In the genomic region with DNA sequence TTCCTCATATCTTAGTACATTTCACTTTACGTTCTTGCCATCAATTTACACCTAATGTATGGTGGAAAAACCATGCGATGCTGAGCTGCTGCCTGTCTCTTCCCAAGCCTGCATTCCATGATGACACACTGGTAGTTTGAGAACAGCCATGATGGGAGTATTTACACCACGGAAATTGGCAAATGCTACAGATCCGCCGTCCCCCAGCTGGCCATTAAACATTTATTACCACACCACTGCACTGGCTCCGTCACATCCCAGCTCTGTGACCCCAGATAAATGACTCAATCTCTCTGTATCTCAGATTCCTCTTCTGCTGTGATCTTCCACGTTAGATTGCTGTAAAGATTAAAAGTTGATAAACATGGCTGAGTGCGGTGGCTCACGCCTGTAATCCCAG, we compare ENCODE assay signal across 27 cellular contexts. TPM values are rescaled to one million over a fixed set of nuclear protein-coding genes. Genes with fewer than 3 reads are reported as not detected.
"Had no signal": no experiment of that assay in that cellular context is flagged by ENCODE, and none has a peak within 500 bp of the region (broad histone marks: within the 10 kb centered on the region; RNA-seq: fewer than 3 reads in every experiment).

No MANE protein-coding gene starts in this region.

- H3K9me3 Mint-ChIP-seq: dendritic cell treated with granulocyte-macrophage colony-stimulating factor and Interleukin-4, amounts not matched to agents 40 ng/mL and 50 ng/mL, for 4 days; effector memory CD8-positive, alpha-beta T cell; endodermal cell; mesothelial cell of epicardium had no signal

- H3K4me3 Mint-ChIP-seq: dendritic cell treated with granulocyte-macrophage colony-stimulating factor and Interleukin-4, amounts not matched to agents 40 ng/mL and 50 ng/mL, for 4 days; effector memory CD8-positive, alpha-beta T cell; endodermal cell; mesothelial cell of epicardium had no signal

- H3K36me3 ChIP-seq: colonic mucosa, esophagus squamous epithelium, gastrocnemius medialis, heart right ventricle, left lung, lower lobe of right lung had no signal

- H3K27ac Mint-ChIP-seq: dendritic cell treated with granulocyte-macrophage colony-stimulating factor and Interleukin-4, amounts not matched to agents 40 ng/mL and 50 ng/mL, for 4 days; effector memory CD8-positive, alpha-beta T cell; endodermal cell; mesothelial cell of epicardium had no signal

- H3K27me3 ChIP-seq: colonic mucosa, gastrocnemius medialis had no signal

- H3K27ac ChIP-seq: colonic mucosa, epithelial cell of prostate, esophagus squamous epithelium, gastrocnemius medialis, heart right ventricle, left lung, lower lobe of right lung had no signal

- H3K4me3 ChIP-seq: colonic mucosa, esophagus squamous epithelium, gastrocnemius medialis, heart right ventricle, left lung, lower lobe of right lung, mucosa of descending colon had no signal

- H3K9me3 ChIP-seq: colonic mucosa, esophagus squamous epithelium, gastrocnemius medialis, heart right ventricle, left lung, lower lobe of right lung, mucosa of descending colon had no signal

- H3K36me3 Mint-ChIP-seq: mesothelial cell of epicardium had no signal

- H3K4me1 ChIP-seq: colonic mucosa, esophagus squamous epithelium, gastrocnemius medialis, left lung, lower lobe of right lung had no signal

- DNase-seq: colonic mucosa; cortex of kidney; effector CD8-positive, alpha-beta T cell; effector memory CD8-positive, alpha-beta T cell; endodermal cell; erythroblast; esophagus squamous epithelium; foreskin fibroblast; foreskin melanocyte; gastrocnemius medialis; glutamatergic neuron; head of caudate nucleus; heart right ventricle; hippocampal formation; left cardiac atrium; left lung; left ventricle myocardium superior; lower lobe of right lung; mesenchymal stem cell; mucosa of descending colon had no signal

- H3K4me1 Mint-ChIP-seq: mesothelial cell of epicardium had no signal

RNA-seq across cellular contexts. Expression of gene ESRRB, which starts 13.9 kb away (rescaled TPM):
- total RNA-seq: dermis microvascular lymphatic vessel endothelial cell, esophagus squamous epithelium, glomerular endothelial cell, kidney epithelial cell, lower lobe of right lung, lung microvascular endothelial cell had no signal
